In the genomic region with DNA sequence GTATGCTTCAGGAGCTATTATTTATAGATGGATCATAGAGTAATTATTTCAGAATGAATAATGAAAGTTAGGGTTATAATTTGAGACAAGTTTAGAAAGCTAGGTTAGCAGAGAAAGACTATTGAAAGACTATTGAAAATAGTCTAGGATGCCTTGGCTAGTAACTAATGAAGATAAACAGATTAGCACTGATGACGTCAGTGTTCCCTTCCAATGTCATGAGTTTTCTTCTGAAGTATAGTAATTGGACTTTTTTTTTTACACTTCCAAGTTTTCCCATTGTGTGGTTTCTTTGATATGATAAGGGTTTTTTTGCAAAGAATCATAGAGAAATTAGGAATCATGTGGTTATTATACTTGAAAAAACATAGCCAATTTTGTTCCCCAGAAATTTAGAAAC, we compare ENCODE assay signal across 29 cellular contexts.
"Had no signal": no experiment of that assay in that cellular context is flagged by ENCODE, and none has a peak within 500 bp of the region (broad histone marks: within the 10 kb centered on the region; RNA-seq: fewer than 3 reads in every experiment).

No MANE protein-coding gene starts in this region.

- H3K27me3 Mint-ChIP-seq: dendritic cell treated with granulocyte-macrophage colony-stimulating factor and Interleukin-4, amounts not matched to agents 40 ng/mL and 50 ng/mL, for 4 days; effector memory CD8-positive, alpha-beta T cell had no signal

- H3K4me3 Mint-ChIP-seq: dendritic cell treated with granulocyte-macrophage colony-stimulating factor and Interleukin-4, amounts not matched to agents 40 ng/mL and 50 ng/mL, for 4 days; effector memory CD8-positive, alpha-beta T cell; endodermal cell had no signal

- H3K4me1 ChIP-seq: colonic mucosa, foreskin keratinocyte, gastrocnemius medialis, gastroesophageal sphincter, heart left ventricle, heart right ventricle had no signal

- FAIRE-seq: colon, endometrium, endothelial cell of umbilical vein, frontal cortex had no signal

- H3K27ac ChIP-seq: colonic mucosa, coronary artery, dorsolateral prefrontal cortex, epithelial cell of prostate, esophagus muscularis mucosa, esophagus squamous epithelium, foreskin keratinocyte, gastrocnemius medialis, gastroesophageal sphincter, heart left ventricle, heart right ventricle had no signal

- ATAC-seq: effector memory CD8-positive, alpha-beta T cell; esophagus mucosa; foreskin keratinocyte; gastrocnemius medialis; gastroesophageal sphincter; heart left ventricle; heart right ventricle had no signal

- H3K27ac Mint-ChIP-seq: dendritic cell treated with granulocyte-macrophage colony-stimulating factor and Interleukin-4, amounts not matched to agents 40 ng/mL and 50 ng/mL, for 4 days; effector memory CD8-positive, alpha-beta T cell; endodermal cell had no signal

- H3K36me3 ChIP-seq: colonic mucosa, esophagus muscularis mucosa, esophagus squamous epithelium, gastrocnemius medialis, gastroesophageal sphincter, heart left ventricle, heart right ventricle had no signal

- H3K9me3 ChIP-seq: colonic mucosa, esophagus muscularis mucosa, esophagus squamous epithelium, gastrocnemius medialis, gastroesophageal sphincter, heart left ventricle, heart right ventricle had no signal

- H3K4me3 ChIP-seq: colonic mucosa, coronary artery, dorsolateral prefrontal cortex, esophagus muscularis mucosa, esophagus squamous epithelium, gastrocnemius medialis, gastroesophageal sphincter, heart left ventricle, heart right ventricle had no signal

- H3K9me3 Mint-ChIP-seq: dendritic cell treated with granulocyte-macrophage colony-stimulating factor and Interleukin-4, amounts not matched to agents 40 ng/mL and 50 ng/mL, for 4 days; endodermal cell had no signal

- DNase-seq: colonic mucosa; cortex of kidney; dermis blood vessel endothelial cell; dorsolateral prefrontal cortex; effector CD4-positive, alpha-beta T cell; effector CD8-positive, alpha-beta T cell; effector memory CD4-positive, alpha-beta T cell; effector memory CD8-positive, alpha-beta T cell; endodermal cell; erythroblast; esophagus squamous epithelium; foreskin fibroblast; foreskin keratinocyte; foreskin melanocyte; gastrocnemius medialis; glutamatergic neuron; head of caudate nucleus; heart left ventricle; heart right ventricle had no signal

- H3K27me3 ChIP-seq: colonic mucosa, dorsolateral prefrontal cortex, esophagus muscularis mucosa, esophagus squamous epithelium, foreskin keratinocyte, gastrocnemius medialis, gastroesophageal sphincter, heart left ventricle, heart right ventricle had no signal
